ENCODE assay signal across 23 cellular contexts in the genomic region with DNA sequence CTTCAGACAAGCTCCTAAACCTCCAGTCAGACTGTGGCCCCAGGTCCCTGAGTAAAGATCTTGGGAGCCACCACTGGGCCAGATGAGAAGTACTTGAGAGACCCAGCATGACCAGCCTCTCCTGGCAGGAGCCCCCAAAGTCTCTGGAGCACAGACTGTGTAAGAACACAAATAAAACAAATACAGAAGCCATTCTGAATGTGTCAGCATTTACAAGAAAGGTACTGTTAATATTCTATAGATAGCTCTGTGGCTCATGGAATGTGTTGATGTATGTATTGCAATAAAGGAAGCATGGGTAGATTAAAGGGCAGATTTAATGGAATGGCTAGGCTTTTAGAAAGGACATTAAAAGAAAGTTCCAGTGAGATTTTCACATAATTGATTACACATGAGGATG.
DNase-seq lines count a peak whose midpoint lies in the region; ATAC-seq, FAIRE-seq and TF ChIP-seq lines count a peak whose summit lies in the region.
"Had no signal": no experiment of that assay in that cellular context is flagged by ENCODE, and none has a peak within 500 bp of the region (broad histone marks: within the 10 kb centered on the region; RNA-seq: fewer than 3 reads in every experiment).

No MANE protein-coding gene starts in this region.

- peaks cover 15% of the 10 kb centered on the region for H3K27me3 Mint-ChIP-seq in T-helper 17 cell
- H3K27me3 Mint-ChIP-seq in natural killer cell treated with Interleukin-12 subunit alpha and Interleukin-12 subunit beta and Interleukin-15 and Interleukin-18, amount 100 ng/mL, for 72 hours, result peaks cover 32 to 34% of the 10 kb centered on the region in 2 donors
- H3K27me3 Mint-ChIP-seq in T-cell, result peaks cover 9 to 21% of the 10 kb centered on the region in 2 donors

- no peaks in the 10 kb centered on the region for H3K36me3 ChIP-seq in prostate gland

- H3K27ac ChIP-seq in A549 (no peak overlapping the region), epithelial cell of prostate (peak overlapping the region; percentile 86), prostate gland (peak overlapping the region; percentile 46 to 53)
- H3K27ac ChIP-seq: GM23248 had no signal

- POLR2A ChIA-PET in A549 (lab: Yijun Ruan, JAX) (no interaction called here), T-cell (lab: Charles Lee) (no interaction called here)

- H3K4me3 Mint-ChIP-seq in T-helper 17 cell, result no peak overlapping the region
- H3K4me3 Mint-ChIP-seq in natural killer cell treated with Interleukin-12 subunit alpha and Interleukin-12 subunit beta and Interleukin-15 and Interleukin-18, amount 100 ng/mL, for 72 hours, result no peak overlapping the region
- no peak overlapping the region for H3K4me3 Mint-ChIP-seq in T-cell
- H3K4me3 Mint-ChIP-seq: CD4-positive, alpha-beta T cell had no signal

- ATAC-seq in A549, result no peak
- ATAC-seq in T-helper 17 cell, result no peak
- no peak for ATAC-seq in natural killer cell treated with Interleukin-12 subunit alpha and Interleukin-12 subunit beta and Interleukin-15 and Interleukin-18, amount 100 ng/mL, for 72 hours
- no peak for ATAC-seq in T-cell (replicated peaks in 1 of 4)
- ATAC-seq: Panc1, Right ventricle myocardium inferior had no signal

- peaks cover 18% of the 10 kb centered on the region for H3K4me1 ChIP-seq in A549
- H3K4me1 ChIP-seq in prostate gland (replicated peaks), result peaks cover 4% of the 10 kb centered on the region

- TF ChIP-seq CTCF in A549 (IDR thresholded peaks at IDR 0.05) (no peak), prostate gland (IDR thresholded peaks at IDR 0.05) (no peak)

- no peak for TF ChIP-seq RAD21 in A549 (conservative IDR thresholded peaks at IDR 0.05 in 1 of 2, IDR thresholded peaks at IDR 0.05 in 1 of 2)

- H3K36me3 Mint-ChIP-seq in T-helper 17 cell (ENCODE audit: low read depth), result peaks cover 6% of the 10 kb centered on the region
- H3K36me3 Mint-ChIP-seq in natural killer cell treated with Interleukin-12 subunit alpha and Interleukin-12 subunit beta and Interleukin-15 and Interleukin-18, amount 100 ng/mL, for 72 hours, result no peaks in the 10 kb centered on the region
- H3K36me3 Mint-ChIP-seq in T-cell, result no peaks in the 10 kb centered on the region

- H3K4me1 Mint-ChIP-seq in T-helper 17 cell (peaks cover 52% of the 10 kb centered on the region), T-cell (peaks cover 38 to 56% (median 47%) of the 10 kb centered on the region in 3 donors)
- peaks cover 14 to 15% of the 10 kb centered on the region in 2 donors for H3K4me1 Mint-ChIP-seq in natural killer cell treated with Interleukin-12 subunit alpha and Interleukin-12 subunit beta and Interleukin-15 and Interleukin-18, amount 100 ng/mL, for 72 hours (ENCODE audit: low read depth in 2 of 2)

- H3K9me3 ChIP-seq in A549 (no peaks in the 10 kb centered on the region), T-helper 17 cell (ENCODE audit: control insufficient read depth, low read length, poor library complexity, severe bottlenecking) (no peaks in the 10 kb centered on the region), prostate gland (no peaks in the 10 kb centered on the region)
- H3K9me3 ChIP-seq: Caco-2 had no signal

- CTCF ChIA-PET in A549 (lab: Yijun Ruan, JAX) (interaction anchor here (0.9 to 2.6 kb wide), 3 partner anchors 58 to 235 kb away, joined by 3 to 14 read pairs (median 7); no protein-coding TSS in a partner anchor), T-cell (lab: Charles Lee) (no interaction called here)

- no peaks in the 10 kb centered on the region for H3K9me3 Mint-ChIP-seq in natural killer cell treated with Interleukin-12 subunit alpha and Interleukin-12 subunit beta and Interleukin-15 and Interleukin-18, amount 100 ng/mL, for 72 hours
- no peaks in the 10 kb centered on the region for H3K9me3 Mint-ChIP-seq in T-cell
- H3K9me3 Mint-ChIP-seq: CD4-positive, alpha-beta T cell had no signal

- H3K4me2 ChIP-seq in A549, result no peak overlapping the region

- no peak for TF ChIP-seq POLR2A in A549 (IDR thresholded peaks at IDR 0.05; ENCODE audit: low read length)
- no peak for TF ChIP-seq POLR2A in prostate gland (IDR thresholded peaks at IDR 0.05)

- no peak for FAIRE-seq in A549 (lab: Jason Lieb, UNC)
- FAIRE-seq: GM19239 had no signal

- H3K27me3 ChIP-seq in prostate gland (replicated peaks; ENCODE audit: insufficient read depth), result no peaks in the 10 kb centered on the region

- H3K4me3 ChIP-seq in A549 (no peak overlapping the region), prostate gland (no peak overlapping the region)
- H3K4me3 ChIP-seq: GM23248 had no signal

- intact Hi-C loops in prostate gland (cut with DNase I), result no loop called here

- H3K27ac Mint-ChIP-seq in T-helper 17 cell (peak overlapping the region; percentile 19), T-cell (no peak overlapping the region)
- no peak overlapping the region for H3K27ac Mint-ChIP-seq in natural killer cell treated with Interleukin-12 subunit alpha and Interleukin-12 subunit beta and Interleukin-15 and Interleukin-18, amount 100 ng/mL, for 72 hours
- H3K27ac Mint-ChIP-seq: CD4-positive, alpha-beta T cell had no signal

- DNase-seq in A549 (ENCODE audit: low read depth in 1 of 2, low spot score in 1 of 2) (no peak), T-helper 17 cell (no peak), epithelial cell of prostate (ENCODE audit: low read depth, low spot score) (no peak), prostate gland (ENCODE audit: low spot score) (no peak), hippocampal formation (lab: John Stamatoyannopoulos, UW) (no peak), T-cell (no peak), nucleus accumbens (lab: John Stamatoyannopoulos, UW) (no peak)
- DNase-seq in natural killer cell treated with Interleukin-12 subunit alpha and Interleukin-12 subunit beta and Interleukin-15 and Interleukin-18, amount 100 ng/mL, for 72 hours (ENCODE audit: low spot score), result no peak
- DNase-seq: Caco-2; CD4-positive, alpha-beta T cell; DMS153; GF-D8; GM23248; HCEC 1CT; KG1; NCI-H1417; NCI-H187; NCI-H2107; NCI-H2227 treated with DMSO at 0.1 percent for 48 hours; NCI-H510A treated with DMSO at 0.1 percent for 48 hours had no signal

- no peak for TF ChIP-seq EP300 in A549 (IDR thresholded peaks at IDR 0.05)

TF ChIP-seq in A549, 52 proteins besides CTCF, POLR2A, EP300 and RAD21:
- TF ChIP-seq PHF8 (IDR thresholded peaks at IDR 0.05; ENCODE audit: borderline replicate concordance, low read depth) (no peak), MAFK (IDR thresholded peaks at IDR 0.05; ENCODE audit: partially characterized antibody) (peak; percentile 31)

Comparison
In these comparisons a context has a peak if more than half of its experiments do, and no peak if none do; other contexts are left out.
1. H3K27ac ChIP-seq: peak in epithelial cell of prostate (single experiment) and prostate gland (2 of 2); none in A549 (0 of 2).